1 cellular context compared by ENCODE assay signal in genomic region chr15:72118400-72118978, GRCh38.
TF ChIP-seq lines count a peak whose summit lies in the region.

TSS of gene SENP8 (plus strand) at chr15:72118403. CDS start at chr15:72139624, 21,221 bp downstream.

TF ChIP-seq in GM12878, 131 proteins besides CTCF, POLR2A, EP300 and RAD21 (continued from another document and continues in another):
- no peak for TF ChIP-seq ZBTB40 (IDR thresholded peaks at IDR 0.05; ENCODE audit: borderline replicate concordance)
- no peak for TF ChIP-seq SIN3A (IDR thresholded peaks at IDR 0.05; ENCODE audit: low read depth, low read length)
- TF ChIP-seq NR2C2 (IDR thresholded peaks at IDR 0.05; ENCODE audit: borderline replicate concordance, control insufficient read depth, insufficient read length, low read depth) = no peak
- no peak for TF ChIP-seq CBX5 (IDR thresholded peaks at IDR 0.05; ENCODE audit: low read depth)
- no peak for TF ChIP-seq MYB (IDR thresholded peaks at IDR 0.05; ENCODE audit: borderline replicate concordance, low read depth, low read length)
- no peak for TF ChIP-seq ATF2 (IDR thresholded peaks at IDR 0.05; ENCODE audit: low read length)
- peak; percentile 54; the same call in 1 of the 2 replicates for TF ChIP-seq POLR2AphosphoS2 (IDR thresholded peaks at IDR 0.05; ENCODE audit: low read depth, low read length)
- TF ChIP-seq CBX3 (IDR thresholded peaks at IDR 0.05; ENCODE audit: borderline replicate concordance, low read depth) = no peak
- TF ChIP-seq SMC3 (IDR thresholded peaks at IDR 0.05; ENCODE audit: borderline replicate concordance, low read length) = no peak
- TF ChIP-seq MEF2B (IDR thresholded peaks at IDR 0.05; ENCODE audit: partially characterized antibody, poor library complexity, severe bottlenecking) = no peak
- TF ChIP-seq GABPA (IDR thresholded peaks at IDR 0.05; ENCODE audit: low read depth) = no peak
- no peak for TF ChIP-seq STAT3 (IDR thresholded peaks at IDR 0.05; ENCODE audit: low read depth, low read length)
- TF ChIP-seq HSF1 (IDR thresholded peaks at IDR 0.05; ENCODE audit: low read depth, low read length) = no peak
- TF ChIP-seq E2F8 (IDR thresholded peaks at IDR 0.05; ENCODE audit: low read depth, partially characterized antibody) = no peak
- no peak for TF ChIP-seq ATF7 (IDR thresholded peaks at IDR 0.05; ENCODE audit: low read depth)
- no peak for TF ChIP-seq CHD4 (IDR thresholded peaks at IDR 0.05)
- TF ChIP-seq PAX8 (IDR thresholded peaks at IDR 0.05) = no peak
- TF ChIP-seq MTA3 (IDR thresholded peaks at IDR 0.05; ENCODE audit: borderline replicate concordance, low read length) = no peak
- TF ChIP-seq ESRRA (IDR thresholded peaks at IDR 0.05; ENCODE audit: low read length) = no peak
- peak; percentile 53; the same call in 1 of the 2 replicates for TF ChIP-seq CHD1 (IDR thresholded peaks at IDR 0.05; ENCODE audit: low read depth, low read length)
- TF ChIP-seq CREM (IDR thresholded peaks at IDR 0.05; ENCODE audit: low read depth) = peak; percentile 31; the same call in 1 of the 2 replicates
- TF ChIP-seq ZSCAN29 (IDR thresholded peaks at IDR 0.05) = no peak
- no peak for TF ChIP-seq BRCA1 (IDR thresholded peaks at IDR 0.05; ENCODE audit: low read depth, low read length)
- no peak for TF ChIP-seq YBX1 (IDR thresholded peaks at IDR 0.05)
- no peak for TF ChIP-seq RAD51 (IDR thresholded peaks at IDR 0.05)
- no peak for TF ChIP-seq CEBPB (IDR thresholded peaks at IDR 0.05; ENCODE audit: borderline replicate concordance in 1 of 2, low read depth in 2 of 2, low read length in 2 of 2)
- TF ChIP-seq ZNF24 (IDR thresholded peaks at IDR 0.05) = no peak
- no peak for TF ChIP-seq RBBP5 (conservative IDR thresholded peaks at IDR 0.05)
- TF ChIP-seq EGR1 (IDR thresholded peaks at IDR 0.05; ENCODE audit: borderline replicate concordance in 1 of 2, low read depth in 2 of 2, low read length in 2 of 2) = 0 out of 3 replicates have a peak, but pooled peaks of 1 of the 2 experiments have one; percentile 41
- TF ChIP-seq MEF2A (IDR thresholded peaks at IDR 0.05; ENCODE audit: insufficient read depth, low read depth, low read length) = no peak
- TF ChIP-seq NFXL1 (IDR thresholded peaks at IDR 0.05; ENCODE audit: borderline replicate concordance) = no peak
- TF ChIP-seq POU2F2 (IDR thresholded peaks at IDR 0.05; ENCODE audit: borderline replicate concordance, low read depth, low read length) = no peak
- peak; percentile 64 for TF ChIP-seq RELA (IDR thresholded peaks at IDR 0.05; ENCODE audit: borderline replicate concordance, partially characterized antibody)
- no peak for TF ChIP-seq SRF (IDR thresholded peaks at IDR 0.05; ENCODE audit: low read depth in 2 of 2, low read length in 2 of 2)
- no peak for TF ChIP-seq ZZZ3 (IDR thresholded peaks at IDR 0.05; ENCODE audit: control insufficient read depth, insufficient read length, low read depth)
- TF ChIP-seq BHLHE40 (IDR thresholded peaks at IDR 0.05; ENCODE audit: borderline replicate concordance in 1 of 2, low read depth in 2 of 2, low read length in 1 of 2) = no peak
- no peak for TF ChIP-seq FOXK2 (IDR thresholded peaks at IDR 0.05)
- TF ChIP-seq ETV6 (conservative IDR thresholded peaks at IDR 0.05 in 1 of 2, IDR thresholded peaks at IDR 0.05 in 1 of 2; ENCODE audit: borderline replicate concordance in 1 of 2, low read depth in 1 of 2) = no peak
- no peak for TF ChIP-seq IRF5 (IDR thresholded peaks at IDR 0.05; ENCODE audit: borderline replicate concordance)
- TF ChIP-seq BMI1 (IDR thresholded peaks at IDR 0.05; ENCODE audit: borderline replicate concordance) = no peak
- no peak for TF ChIP-seq E2F4 (IDR thresholded peaks at IDR 0.05; ENCODE audit: low read depth, low read length)
- TF ChIP-seq HDAC6 (IDR thresholded peaks at IDR 0.05; ENCODE audit: unreplicated experiment) = no peak
- no peak for TF ChIP-seq JUNB (IDR thresholded peaks at IDR 0.05)
- TF ChIP-seq SUPT20H (IDR thresholded peaks at IDR 0.05; ENCODE audit: borderline replicate concordance, control insufficient read depth, low read depth, low read length) = no peak
- TF ChIP-seq BCLAF1 (IDR thresholded peaks at IDR 0.05) = no peak
- peak; percentile 91 for TF ChIP-seq POLR2AphosphoS5 (IDR thresholded peaks at IDR 0.05; ENCODE audit: low read length)
- no peak for TF ChIP-seq RB1 (IDR thresholded peaks at IDR 0.05; ENCODE audit: borderline replicate concordance)
- peak; percentile 69; the same call in 1 of the 2 replicates for TF ChIP-seq NKRF (conservative IDR thresholded peaks at IDR 0.05)
- TF ChIP-seq SMARCA5 (IDR thresholded peaks at IDR 0.05) = 0 out of 2 replicates have a peak, but pooled peaks have one; percentile 1
- no peak for TF ChIP-seq NR2C1 (IDR thresholded peaks at IDR 0.05)
- TF ChIP-seq USF1 (IDR thresholded peaks at IDR 0.05; ENCODE audit: borderline replicate concordance, extremely low read length, insufficient read depth, low read depth, low read length) = no peak
